Comparison of ENCODE assay signal across 23 cellular contexts in the genomic region with DNA sequence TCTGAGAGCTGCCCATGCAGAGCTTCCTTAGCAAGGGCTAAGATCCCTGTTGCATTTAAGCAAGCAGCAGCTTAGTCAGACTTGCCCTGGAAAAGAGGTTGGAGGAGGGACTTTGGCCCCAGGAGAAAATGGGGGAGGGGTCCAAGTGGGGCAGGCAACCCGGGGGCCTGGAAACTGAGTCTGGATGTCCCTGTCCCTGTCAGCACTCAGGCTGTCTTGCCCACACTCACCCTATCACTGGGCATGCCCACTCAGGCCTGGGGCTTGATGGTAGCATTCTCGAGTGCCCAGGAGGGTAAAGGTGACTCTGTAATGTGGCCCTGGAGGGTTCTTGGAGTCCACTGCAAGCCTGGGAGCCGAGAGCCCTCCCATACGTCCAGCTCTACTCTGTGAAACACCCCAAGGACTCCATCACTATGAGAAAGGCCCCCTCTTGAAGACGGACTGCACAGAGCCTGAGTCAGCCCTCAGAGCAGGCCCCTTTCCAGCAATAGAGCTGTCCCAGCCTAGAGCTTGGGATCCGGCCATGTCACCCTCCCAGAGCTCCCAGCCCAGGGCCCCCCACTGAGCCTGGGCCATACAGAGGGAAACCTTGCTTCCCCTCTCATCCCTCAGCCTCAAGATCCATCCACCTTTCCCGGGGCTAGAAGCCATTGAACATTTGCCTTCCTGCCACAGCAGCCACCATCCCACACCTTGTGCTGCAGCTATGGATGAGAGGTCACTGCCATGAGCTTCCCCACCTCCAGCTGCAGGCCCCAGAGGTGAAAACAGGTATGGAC. TPM values are rescaled to one million over a fixed set of nuclear protein-coding genes. Genes with fewer than 3 reads are reported as not detected.
DNase-seq lines count a peak whose midpoint lies in the region; ATAC-seq and TF ChIP-seq lines count a peak whose summit lies in the region.
"Had no signal": no experiment of that assay in that cellular context is flagged by ENCODE, and none has a peak within 500 bp of the region (broad histone marks: within the 10 kb centered on the region; RNA-seq: fewer than 3 reads in every experiment).

No MANE protein-coding gene starts in this region.

- no peaks in the 10 kb centered on the region for H3K36me3 ChIP-seq in endodermal cell (ENCODE audit: control insufficient read depth, insufficient read depth, low read length)
- no peaks in the 10 kb centered on the region for H3K36me3 ChIP-seq in stomach
- H3K36me3 ChIP-seq in CD8-positive, alpha-beta memory T cell (ENCODE audit: insufficient read depth, low read length), result no peaks in the 10 kb centered on the region
- H3K36me3 ChIP-seq: adrenal gland; BLaER1 treated with 17β-estradiol and CSF1 and Interleukin-3, amounts not matched to agents 10 nM and 100 nM; vagina had no signal

- H3K4me3 ChIP-seq in endodermal cell (ENCODE audit: low read length) (no peak overlapping the region), stomach (no peak overlapping the region)
- no peak overlapping the region for H3K4me3 ChIP-seq in CD8-positive, alpha-beta memory T cell (ENCODE audit: low read length)
- H3K4me3 ChIP-seq: adrenal gland; BLaER1 treated with 17β-estradiol and CSF1 and Interleukin-3, amounts not matched to agents 10 nM and 100 nM; psoas muscle; SK-N-MC; vagina had no signal

- H3K9me3 ChIP-seq in endodermal cell (ENCODE audit: control insufficient read depth, low read length), result no peaks in the 10 kb centered on the region
- no peaks in the 10 kb centered on the region for H3K9me3 ChIP-seq in stomach
- H3K9me3 ChIP-seq in CD8-positive, alpha-beta memory T cell (ENCODE audit: low read length), result no peaks in the 10 kb centered on the region
- H3K9me3 ChIP-seq: adrenal gland; BLaER1 treated with 17β-estradiol and CSF1 and Interleukin-3, amounts not matched to agents 10 nM and 100 nM; psoas muscle; vagina had no signal

- no peaks in the 10 kb centered on the region for H3K9me3 Mint-ChIP-seq in activated naive CD4-positive, alpha-beta T cell treated with anti-CD3 and anti-CD28 coated beads for 36 hours
- H3K9me3 Mint-ChIP-seq in endodermal cell, result no peaks in the 10 kb centered on the region
- no peaks in the 10 kb centered on the region for H3K9me3 Mint-ChIP-seq in CD8-positive, alpha-beta memory T cell
- H3K9me3 Mint-ChIP-seq: dendritic cell treated with granulocyte-macrophage colony-stimulating factor and Interleukin-4, amounts not matched to agents 40 ng/mL and 50 ng/mL, for 4 days; memory B cell; naive thymus-derived CD4-positive, alpha-beta T cell; T-helper 2 cell treated with Interferon-gamma antibody and Interleukin-4, amounts not matched to agents 5 μg/mL and 100 μg/mL, for 36 hours; WTC11 had no signal

- H3K27me3 Mint-ChIP-seq in activated naive CD4-positive, alpha-beta T cell treated with anti-CD3 and anti-CD28 coated beads for 36 hours (ENCODE audit: low read depth), result no peaks in the 10 kb centered on the region
- H3K27me3 Mint-ChIP-seq in endodermal cell (ENCODE audit: insufficient read depth), result peaks cover 3% of the 10 kb centered on the region
- peaks cover 0 to 7% of the 10 kb centered on the region in 2 donors for H3K27me3 Mint-ChIP-seq in CD8-positive, alpha-beta memory T cell
- H3K27me3 Mint-ChIP-seq: memory B cell had no signal

- H3K4me1 Mint-ChIP-seq in activated naive CD4-positive, alpha-beta T cell treated with anti-CD3 and anti-CD28 coated beads for 36 hours (ENCODE audit: low read depth), result peaks cover 7% of the 10 kb centered on the region
- H3K4me1 Mint-ChIP-seq in endodermal cell, result peaks cover 20% of the 10 kb centered on the region
- H3K4me1 Mint-ChIP-seq in CD8-positive, alpha-beta memory T cell, result peaks cover 2 to 7% (median 6%) of the 10 kb centered on the region in 3 donors

- H3K4me1 ChIP-seq in endodermal cell (ENCODE audit: control insufficient read depth, insufficient read depth, low read length) (no peaks in the 10 kb centered on the region), stomach (peaks cover 17 to 22% (median 20%) of the 10 kb centered on the region in 4 donors)
- peaks cover 10% of the 10 kb centered on the region for H3K4me1 ChIP-seq in CD8-positive, alpha-beta memory T cell (ENCODE audit: insufficient read depth, low read length)

- DNase-seq in activated naive CD4-positive, alpha-beta T cell treated with anti-CD3 and anti-CD28 coated beads for 36 hours, result peak; percentile 2
- no peak for DNase-seq in activated naive CD4-positive, alpha-beta T cell treated with Interleukin-2 at 50 U/mL for 16 hours
- DNase-seq in endodermal cell (peak; percentile 43), left lobe of liver (ENCODE audit: low spot score) (peak; percentile 39), stomach (peak; percentile 17), hippocampal formation (lab: John Stamatoyannopoulos, UW) (no peak), NCI-H82 (lab: John Stamatoyannopoulos, UW) (no peak)
- DNase-seq in CD8-positive, alpha-beta memory T cell, result no peak
- DNase-seq: ACHN, NCI-H1048, NCI-H2081 had no signal

- TF ChIP-seq EP300 in stomach (IDR thresholded peaks at IDR 0.05), result no peak

- POLR2A ChIA-PET in CD8-positive, alpha-beta memory T cell (lab: Charles Lee), result no interaction called here

- H3K4me3 Mint-ChIP-seq in activated naive CD4-positive, alpha-beta T cell treated with anti-CD3 and anti-CD28 coated beads for 36 hours, result no peak overlapping the region
- H3K4me3 Mint-ChIP-seq in endodermal cell, result no peak overlapping the region
- H3K4me3 Mint-ChIP-seq in CD8-positive, alpha-beta memory T cell, result peak overlapping the region in 1 of 7 donors; percentile 27
- H3K4me3 Mint-ChIP-seq: dendritic cell treated with granulocyte-macrophage colony-stimulating factor and Interleukin-4, amounts not matched to agents 40 ng/mL and 50 ng/mL, for 4 days; memory B cell; T-helper 2 cell treated with Interferon-gamma antibody and Interleukin-4, amounts not matched to agents 5 μg/mL and 100 μg/mL, for 36 hours; WTC11 had no signal

- H3K36me3 Mint-ChIP-seq in activated naive CD4-positive, alpha-beta T cell treated with anti-CD3 and anti-CD28 coated beads for 36 hours (ENCODE audit: low read depth), result no peaks in the 10 kb centered on the region
- no peaks in the 10 kb centered on the region for H3K36me3 Mint-ChIP-seq in endodermal cell (ENCODE audit: low read depth)
- no peaks in the 10 kb centered on the region for H3K36me3 Mint-ChIP-seq in CD8-positive, alpha-beta memory T cell
- H3K36me3 Mint-ChIP-seq: memory B cell; naive thymus-derived CD4-positive, alpha-beta T cell; WTC11 had no signal

- 81 to 83% methylated on average over 4 to 7 of the region's 7 CpGs for WGBS in endodermal cell (ENCODE audit: insufficient coverage in 1 of 2, insufficient read length in 1 of 2), 2 experiments
- WGBS in stomach, 5 donors, result 69 to 86% (median 78%) methylated on average over 5 to 7 of the region's 7 CpGs

- intact Hi-C loops in activated naive CD4-positive, alpha-beta T cell treated with anti-CD3 and anti-CD28 coated beads for 36 hours (cut with micrococcal nuclease), result loop anchor here (5.0 kb wide), 1 partner anchor 158 kb away; the partner anchor contains the start of gene ALS2CL
- intact Hi-C loops in stomach (cut with DNase I; ENCODE audit: low total_unique reads), result no loop called here

- H3K9ac ChIP-seq in endodermal cell (ENCODE audit: extremely low read depth, low read length, poor library complexity, severe bottlenecking), result no peak overlapping the region
- H3K9ac ChIP-seq: BLaER1 treated with 17β-estradiol and CSF1 and Interleukin-3, amounts not matched to agents 10 nM and 100 nM had no signal

- no peak overlapping the region for H3K27ac ChIP-seq in endodermal cell (ENCODE audit: low read depth, low read length)
- no peak overlapping the region for H3K27ac ChIP-seq in stomach
- H3K27ac ChIP-seq in CD8-positive, alpha-beta memory T cell (ENCODE audit: low read depth, low read length), result no peak overlapping the region
- H3K27ac ChIP-seq: adrenal gland; BLaER1 treated with 17β-estradiol and CSF1 and Interleukin-3, amounts not matched to agents 10 nM and 100 nM; psoas muscle; SK-N-MC; vagina had no signal

- TF ChIP-seq CTCF in endodermal cell (conservative IDR thresholded peaks at IDR 0.05), result no peak
- TF ChIP-seq CTCF in stomach (IDR thresholded peaks at IDR 0.05), result no peak

- H3K27ac Mint-ChIP-seq in activated naive CD4-positive, alpha-beta T cell treated with anti-CD3 and anti-CD28 coated beads for 36 hours, result no peak overlapping the region
- H3K27ac Mint-ChIP-seq in endodermal cell, result no peak overlapping the region
- H3K27ac Mint-ChIP-seq in CD8-positive, alpha-beta memory T cell, result peak overlapping the region in 1 of 8 donors; percentile 29
- H3K27ac Mint-ChIP-seq: dendritic cell treated with granulocyte-macrophage colony-stimulating factor and Interleukin-4, amounts not matched to agents 40 ng/mL and 50 ng/mL, for 4 days; memory B cell; naive thymus-derived CD4-positive, alpha-beta T cell; T-helper 2 cell treated with Interferon-gamma antibody and Interleukin-4, amounts not matched to agents 5 μg/mL and 100 μg/mL, for 36 hours; WTC11 had no signal

- CTCF ChIA-PET in activated naive CD4-positive, alpha-beta T cell treated with anti-CD3 and anti-CD28 coated beads for 36 hours (lab: Charles Lee), result interaction anchor here (0.7 to 2.6 kb wide), 3 partner anchors 10 to 429 kb away, joined by 3 to 5 read pairs (median 3); no protein-coding TSS in a partner anchor
- CTCF ChIA-PET in CD8-positive, alpha-beta memory T cell (lab: Charles Lee), result interaction anchor here (1.5 to 1.9 kb wide), 2 partner anchors 45 to 145 kb away, joined by 3 to 6 read pairs; no protein-coding TSS in a partner anchor

- no peak for ATAC-seq in left lobe of liver
- ATAC-seq: naive thymus-derived CD4-positive, alpha-beta T cell; psoas muscle; WTC11 had no signal

- no peak for TF ChIP-seq POLR2A in stomach (IDR thresholded peaks at IDR 0.05)

- no peaks in the 10 kb centered on the region for H3K27me3 ChIP-seq in endodermal cell (ENCODE audit: control insufficient read depth, insufficient read depth, low read length, poor library complexity, severe bottlenecking)
- H3K27me3 ChIP-seq in stomach, result no peaks in the 10 kb centered on the region
- H3K27me3 ChIP-seq in CD8-positive, alpha-beta memory T cell (ENCODE audit: insufficient read depth, low read length, poor library complexity, severe bottlenecking), result no peaks in the 10 kb centered on the region
- H3K27me3 ChIP-seq: adrenal gland; BLaER1 treated with 17β-estradiol and CSF1 and Interleukin-3, amounts not matched to agents 10 nM and 100 nM; vagina had no signal

RNA-seq across cellular contexts. Expression of gene MYL3, which starts 13.4 kb away (rescaled TPM):
- total RNA-seq in activated naive CD4-positive, alpha-beta T cell treated with anti-CD3 and anti-CD28 coated beads for 36 hours, result not detected
- total RNA-seq in endodermal cell, result 1 to 10 TPM; 1.6 to 2.3 TPM
- polyA plus RNA-seq in endodermal cell (2013, experiment 1 of 2), result 1.4 TPM
- polyA plus RNA-seq in endodermal cell (2013, experiment 2 of 2), result 0.70 TPM
- 1.4 TPM for total RNA-seq in left lobe of liver
- 1 to 10 TPM in 1 of 5 donors, not detected in 4; 3.1 TPM for total RNA-seq in stomach
- 10 to 100 TPM in 1 of 3 donors, 1 to 10 TPM in 2; 1.5 to 11.5 (median 6.8) TPM for polyA plus RNA-seq in stomach
- total RNA-seq in CD8-positive, alpha-beta memory T cell, result not detected
- not detected for polyA plus RNA-seq in CD8-positive, alpha-beta memory T cell
- total RNA-seq: LHCN-M2; naive thymus-derived CD4-positive, alpha-beta T cell; NCI-H460; vagina had no signal
- polyA plus RNA-seq: naive thymus-derived CD4-positive, alpha-beta T cell had no signal

RNA-seq across cellular contexts. Expression of gene PTH1R, which starts 27.6 kb away (rescaled TPM):
- not detected for total RNA-seq in activated naive CD4-positive, alpha-beta T cell treated with anti-CD3 and anti-CD28 coated beads for 36 hours
- total RNA-seq in endodermal cell (1 to 10 TPM in 1 of 2 donors, under 1 TPM in 1; 0.69 to 4.8 TPM), left lobe of liver (24.6 TPM), stomach (1 to 10 TPM; 2.6 to 4.0 (median 3.5) TPM)
- 5.2 TPM for polyA plus RNA-seq in endodermal cell (2013, experiment 1 of 2)
- polyA plus RNA-seq in endodermal cell (2013, experiment 2 of 2), result 4.3 TPM
- polyA plus RNA-seq in stomach, result 10 to 100 TPM in 2 of 3 donors, 1 to 10 TPM in 1; 8.4 to 22.4 (median 20.9) TPM
- not detected for total RNA-seq in CD8-positive, alpha-beta memory T cell
- not detected for polyA plus RNA-seq in CD8-positive, alpha-beta memory T cell
- total RNA-seq: naive thymus-derived CD4-positive, alpha-beta T cell had no signal
- polyA plus RNA-seq: naive thymus-derived CD4-positive, alpha-beta T cell had no signal

Comparison
In these comparisons a context has a peak if more than half of its experiments do, and no peak if none do; other contexts are left out.
1. DNase-seq: peak in activated naive CD4-positive, alpha-beta T cell treated with anti-CD3 and anti-CD28 coated beads for 36 hours (single experiment), endodermal cell (single experiment), left lobe of liver (single experiment) and stomach (single experiment); none in activated naive CD4-positive, alpha-beta T cell treated with Interleukin-2 at 50 U/mL for 16 hours (single experiment), hippocampal formation (0 of 2), CD8-positive, alpha-beta memory T cell (0 of 5) and NCI-H82 (single experiment).